8 cellular contexts compared by ENCODE assay signal in genomic region chr20:59042796-59043621, GRCh38. TPM values are rescaled to one million over a fixed set of nuclear protein-coding genes. Genes with fewer than 3 reads are reported as not detected.
DNase-seq lines count a peak whose midpoint lies in the region; ATAC-seq, FAIRE-seq and TF ChIP-seq lines count a peak whose summit lies in the region.

No MANE protein-coding gene starts in this region.

- peak overlapping the region; percentile 70 for H3K4me3 Mint-ChIP-seq in Caco-2 (ENCODE audit: unreplicated experiment)
- peak overlapping the region; percentile 94 for H3K4me3 Mint-ChIP-seq in endothelial cell (ENCODE audit: unreplicated experiment)

- DNase-seq in Caco-2 (peak; percentile 97 to 100), HTR-8/SVneo (ENCODE audit: insufficient read length, low spot score) (peak; percentile 100), NOMO-1 treated with dmso at 0.1 percent for 144 hours (lab: John Stamatoyannopoulos, UW; ENCODE audit: unreplicated experiment) (peak; percentile 88), endothelial cell (ENCODE audit: low spot score) (peak; percentile 96), middle frontal gyrus (ENCODE audit: extremely low spot score, low spot score) (peak; percentile 89)
- peak; percentile 78 for DNase-seq in activated CD8-positive, alpha-beta memory T cell treated with anti-CD3 and anti-CD28 coated beads, Interleukin-2, amount 50 U/mL, for 24 hours (ENCODE audit: extremely low read depth)
- DNase-seq in stimulated activated CD8-positive, alpha-beta memory T cell treated with anti-CD3 and anti-CD28 coated beads, Interleukin-15, amount 100 ng/mL, for 48 hours (ENCODE audit: low read depth in 2 of 2) = peak; percentile 92 to 93

- no peaks in the 10 kb centered on the region for H3K9me3 ChIP-seq in Caco-2

- POLR2A ChIA-PET in Caco-2 (lab: Charles Lee) = interaction anchor here (1.0 to 3.2 kb wide), 2 partner anchors 11 to 62 kb away, joined by 3 to 56 read pairs; partner anchors contain the start of genes ATP5F1E and NELFCD

- H3K36me3 Mint-ChIP-seq in Caco-2 (ENCODE audit: insufficient read depth, unreplicated experiment) (peaks cover 29% of the 10 kb centered on the region), endothelial cell (ENCODE audit: low read depth, unreplicated experiment) (peaks cover 5% of the 10 kb centered on the region)

- H3K27ac Mint-ChIP-seq in Caco-2 (ENCODE audit: unreplicated experiment) (peak overlapping the region; percentile 80), endothelial cell (ENCODE audit: unreplicated experiment) (peak overlapping the region; percentile 40)

- CTCF ChIA-PET in Caco-2 (lab: Charles Lee) = interaction anchor here (0.6 to 1.9 kb wide), 4 partner anchors 11 to 173 kb away, joined by 3 to 7 read pairs (median 6); partner anchors contain the start of gene ATP5F1E

- H3K27me3 Mint-ChIP-seq in Caco-2 (ENCODE audit: insufficient read depth, unreplicated experiment) (no peaks in the 10 kb centered on the region), endothelial cell (ENCODE audit: unreplicated experiment) (no peaks in the 10 kb centered on the region)

- H3K4me1 Mint-ChIP-seq in Caco-2 (ENCODE audit: low read depth, unreplicated experiment) (peaks cover 36% of the 10 kb centered on the region), endothelial cell (ENCODE audit: unreplicated experiment) (peaks cover 21% of the 10 kb centered on the region)

- intact Hi-C loops in Caco-2 (cut with micrococcal nuclease; ENCODE audit: unreplicated experiment) = loop anchor here (1.0 to 2.0 kb wide), 3 partner anchors 11 to 62 kb away; partner anchors contain the start of genes ATP5F1E and NELFCD

- peak; percentile 91 for ATAC-seq in GM21381 (IDR thresholded peaks at IDR 0.05; ENCODE audit: unreplicated experiment)

- H3K4me1 ChIP-seq in Caco-2 = peaks cover 50% of the 10 kb centered on the region

- H3K36me3 ChIP-seq in Caco-2 (ENCODE audit: control insufficient read depth, insufficient read depth, low read length) = peaks cover under 1% of the 10 kb centered on the region; the same call in 1 of the 2 replicates

- H3K27me3 ChIP-seq in Caco-2 (replicated peaks; ENCODE audit: control insufficient read depth, insufficient read depth, low read length) = no peaks in the 10 kb centered on the region

- H3K9me3 Mint-ChIP-seq in Caco-2 (ENCODE audit: unreplicated experiment) = no peaks in the 10 kb centered on the region
- no peaks in the 10 kb centered on the region for H3K9me3 Mint-ChIP-seq in endothelial cell (ENCODE audit: unreplicated experiment)

- BruUV-seq in Caco-2 (replicated peaks; lab: Mats Ljungman, UMichigan) = no TSS peak

- TF ChIP-seq CTCF in Caco-2 (IDR thresholded peaks at IDR 0.05; ENCODE audit: insufficient read depth in 1 of 2, low read depth in 1 of 2, low read length in 1 of 2, severe bottlenecking in 1 of 2, unreplicated experiment in 1 of 2) = no peak
- TF ChIP-seq CTCF in endothelial cell (IDR thresholded peaks at IDR 0.05; ENCODE audit: unreplicated experiment) = no peak

- H3K4me3 ChIP-seq in Caco-2 (ENCODE audit: low read depth, low read length) = peak overlapping the region; percentile 89

- peak; percentile 99 for FAIRE-seq in HTR-8/SVneo (lab: Jason Lieb, UNC)

RNA-seq across cellular contexts. Expression of gene PRELID3B, which starts 0.4 kb away (rescaled TPM):
- total RNA-seq in Caco-2 (2022) (170 and 171 TPM in 2 replicates), endothelial cell (ENCODE audit: unreplicated experiment) (40.2 TPM)

RNA-seq across cellular contexts. Expression of gene ATP5F1E, which starts 10.9 kb away (rescaled TPM):
- total RNA-seq in Caco-2 (2022) (181 and 186 TPM in 2 replicates), endothelial cell (ENCODE audit: unreplicated experiment) (102 TPM)

RNA-seq across cellular contexts. Expression of gene TUBB1, which starts 23.8 kb away (rescaled TPM):
- total RNA-seq in Caco-2 (2022) = 0.16 and 0.18 TPM in 2 replicates
- total RNA-seq in endothelial cell (ENCODE audit: unreplicated experiment) = not detected

RNA-seq across cellular contexts. Expression of gene CTSZ, which starts 36.0 kb away (rescaled TPM):
- total RNA-seq in Caco-2 (2022) (202 and 228 TPM in 2 replicates), endothelial cell (ENCODE audit: unreplicated experiment) (150 TPM)

Comparison
In these comparisons a context has a peak if more than half of its experiments do, and no peak if none do; other contexts are left out.
1. Peak in every context shown above with its lines: DNase-seq, ATAC-seq and H3K4me3 ChIP-seq.